In the genomic region with DNA sequence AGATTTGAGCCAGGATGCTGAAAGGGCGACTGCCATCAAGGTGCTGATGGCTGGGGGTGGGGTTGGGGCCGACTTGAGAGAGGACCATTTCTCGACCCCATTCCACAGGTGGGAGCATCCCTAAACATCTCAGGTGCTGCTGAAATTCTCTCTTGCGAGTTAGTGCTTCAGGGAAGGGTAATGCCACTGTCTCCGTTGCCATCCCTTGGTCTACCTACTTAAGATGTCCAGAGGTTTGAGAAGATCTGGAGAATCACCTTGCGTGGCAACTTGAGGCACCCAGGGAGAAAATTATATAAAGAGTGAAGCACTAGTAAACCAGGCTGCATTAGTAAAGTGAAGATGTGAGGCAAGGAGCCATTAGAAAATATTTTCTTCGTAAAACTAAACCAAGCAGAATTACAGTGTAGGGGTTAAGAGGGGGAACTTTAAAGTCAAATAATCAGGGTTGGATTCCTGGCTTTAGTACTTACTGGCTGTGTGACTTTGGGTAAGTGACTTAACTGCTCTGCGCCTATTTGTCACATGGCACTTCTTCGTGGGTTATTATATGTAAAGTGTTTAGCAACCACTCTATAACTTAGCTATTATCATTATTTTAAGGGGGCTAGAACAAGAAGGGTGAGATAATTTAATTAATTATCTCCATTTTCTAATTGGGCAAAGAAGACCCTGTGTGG, we compare ENCODE assay signal across 9 cellular contexts. TPM values are rescaled to one million over a fixed set of nuclear protein-coding genes. Genes with fewer than 3 reads are reported as not detected.
DNase-seq lines count a peak whose midpoint lies in the region; ATAC-seq, FAIRE-seq and TF ChIP-seq lines count a peak whose summit lies in the region.
"Had no signal": no experiment of that assay in that cellular context is flagged by ENCODE, and none has a peak within 500 bp of the region (broad histone marks: within the 10 kb centered on the region; RNA-seq: fewer than 3 reads in every experiment).

No MANE protein-coding gene starts in this region.

- no peak for ATAC-seq in activated T-cell treated with anti-CD3 and anti-CD28 coated beads, Interleukin-2, amount 50 U/mL, for 72 hours (replicated peaks in 1 of 2)
- ATAC-seq in lower lobe of right lung (no peak), GM21360 (IDR thresholded peaks at IDR 0.05; ENCODE audit: unreplicated experiment) (no peak), GM21717 (IDR thresholded peaks at IDR 0.05; ENCODE audit: unreplicated experiment) (no peak)

- no peak for TF ChIP-seq POLR2A in tibial nerve (IDR thresholded peaks at IDR 0.05)

- H2AFZ ChIP-seq in astrocyte (ENCODE audit: low read depth, low read length), result peak overlapping the region; percentile 96

- peaks cover 27% of the 10 kb centered on the region for H4K20me1 ChIP-seq in astrocyte (ENCODE audit: insufficient read depth, low read length)

- peak overlapping the region; percentile 37 for H3K27ac ChIP-seq in astrocyte (ENCODE audit: low read depth, low read length)
- H3K27ac ChIP-seq in lower lobe of right lung, result peak overlapping the region; percentile 88
- peak overlapping the region; percentile 70 to 91 (median 82) for H3K27ac ChIP-seq in tibial nerve
- H3K27ac ChIP-seq: neutrophil had no signal

- H3K27me3 Mint-ChIP-seq in activated T-cell treated with anti-CD3 and anti-CD28 coated beads, Interleukin-2, amount 50 U/mL, for 72 hours (ENCODE audit: low read depth), result no peaks in the 10 kb centered on the region
- H3K27me3 Mint-ChIP-seq in astrocyte (ENCODE audit: low read depth, unreplicated experiment), result no peaks in the 10 kb centered on the region

- H3K36me3 ChIP-seq in astrocyte (ENCODE audit: insufficient read depth, low read length) (no peaks in the 10 kb centered on the region), lower lobe of right lung (no peaks in the 10 kb centered on the region), tibial nerve (no peaks in the 10 kb centered on the region)
- H3K36me3 ChIP-seq: neutrophil had no signal

- TF ChIP-seq CTCF in astrocyte (IDR thresholded peaks at IDR 0.05; ENCODE audit: insufficient read depth, low read depth, low read length) (no peak), lower lobe of right lung (IDR thresholded peaks at IDR 0.05) (no peak), tibial nerve (IDR thresholded peaks at IDR 0.05) (no peak)

- peak overlapping the region; percentile 83 for H3K4me3 ChIP-seq in astrocyte (ENCODE audit: insufficient read depth, low read depth, low read length)
- H3K4me3 ChIP-seq in lower lobe of right lung, result peak overlapping the region; percentile 95
- peak overlapping the region; percentile 62 to 96 (median 68) for H3K4me3 ChIP-seq in tibial nerve

- DNase-seq in activated T-cell treated with anti-CD3 and anti-CD28 coated beads, Interleukin-2, amount 50 U/mL, for 72 hours, result no peak
- no peak for DNase-seq in activated T-cell treated with anti-CD3 and anti-CD28 coated beads, Interleukin-2, amount 50 U/mL, for 48 hours
- DNase-seq in astrocyte (ENCODE audit: low read depth), result no peak
- DNase-seq in lower lobe of right lung, result no peak
- DNase-seq in tibial nerve (ENCODE audit: low spot score in 2 of 2), result no peak
- no peak for DNase-seq in germinal center (ENCODE audit: low spot score)

- H3K27me3 ChIP-seq in astrocyte (ENCODE audit: insufficient read depth, low read length), result no peaks in the 10 kb centered on the region
- no peaks in the 10 kb centered on the region for H3K27me3 ChIP-seq in lower lobe of right lung (ENCODE audit: low read depth)
- no peaks in the 10 kb centered on the region for H3K27me3 ChIP-seq in tibial nerve

- H3K4me3 Mint-ChIP-seq in activated T-cell treated with anti-CD3 and anti-CD28 coated beads, Interleukin-2, amount 50 U/mL, for 72 hours, result peak overlapping the region; percentile 75 to 98
- peak overlapping the region; percentile 79 for H3K4me3 Mint-ChIP-seq in astrocyte (ENCODE audit: unreplicated experiment)

- H3K9me3 ChIP-seq in astrocyte (ENCODE audit: insufficient read depth, low read depth, low read length) (no peaks in the 10 kb centered on the region), lower lobe of right lung (no peaks in the 10 kb centered on the region), tibial nerve (no peaks in the 10 kb centered on the region)
- H3K9me3 ChIP-seq: neutrophil had no signal

- FAIRE-seq in astrocyte (lab: Jason Lieb, UNC), result no peak

- H3K4me1 ChIP-seq in astrocyte (ENCODE audit: insufficient read depth, low read length) (peaks cover 31% of the 10 kb centered on the region), lower lobe of right lung (peaks cover 58% of the 10 kb centered on the region), tibial nerve (peaks cover 0 to 70% (median 29%) of the 10 kb centered on the region in 4 donors)

- no peak for TF ChIP-seq EP300 in tibial nerve (IDR thresholded peaks at IDR 0.05)

- peak overlapping the region; percentile 98 for H3K4me2 ChIP-seq in astrocyte (ENCODE audit: low read length)

- H3K36me3 Mint-ChIP-seq in activated T-cell treated with anti-CD3 and anti-CD28 coated beads, Interleukin-2, amount 50 U/mL, for 72 hours (ENCODE audit: insufficient read depth in 2 of 2), result peaks cover 11 to 12% of the 10 kb centered on the region in 2 donors
- no peaks in the 10 kb centered on the region for H3K36me3 Mint-ChIP-seq in astrocyte (ENCODE audit: low read depth, unreplicated experiment)

- H3K4me1 Mint-ChIP-seq in activated T-cell treated with anti-CD3 and anti-CD28 coated beads, Interleukin-2, amount 50 U/mL, for 72 hours (ENCODE audit: low read depth), result peaks cover 82% of the 10 kb centered on the region
- H3K4me1 Mint-ChIP-seq in astrocyte (ENCODE audit: low read depth, unreplicated experiment), result peaks cover 26% of the 10 kb centered on the region

- H3K9me3 Mint-ChIP-seq in activated T-cell treated with anti-CD3 and anti-CD28 coated beads, Interleukin-2, amount 50 U/mL, for 72 hours, result peaks cover 3% of the 10 kb centered on the region in 2 donors
- no peaks in the 10 kb centered on the region for H3K9me3 Mint-ChIP-seq in astrocyte (ENCODE audit: unreplicated experiment)

- intact Hi-C loops in lower lobe of right lung (cut with DNase I), result no loop called here

- H3K79me2 ChIP-seq in astrocyte (ENCODE audit: insufficient read depth, low read length), result peaks cover 47% of the 10 kb centered on the region

- 40 to 55% methylated on average over 9 of the region's 9 CpGs for WGBS in tibial nerve, 2 donors

- peak overlapping the region; percentile 64 for H3K27ac Mint-ChIP-seq in activated T-cell treated with anti-CD3 and anti-CD28 coated beads, Interleukin-2, amount 50 U/mL, for 72 hours
- H3K27ac Mint-ChIP-seq in astrocyte (ENCODE audit: unreplicated experiment), result peak overlapping the region; percentile 50

- peak overlapping the region; percentile 90 for H3K9ac ChIP-seq in astrocyte (ENCODE audit: low read length)

RNA-seq across cellular contexts. Expression of gene RFTN1, which starts 0.7 kb away (rescaled TPM):
- 100 to 1,000 TPM; 128 to 132 TPM for total RNA-seq in activated T-cell treated with anti-CD3 and anti-CD28 coated beads, Interleukin-2, amount 50 U/mL, for 72 hours
- 49.5 and 56.8 TPM in 2 replicates for total RNA-seq in astrocyte
- 58.2 TPM for total RNA-seq in lower lobe of right lung
- 100 to 1,000 TPM; 113 to 137 (median 122) TPM for total RNA-seq in tibial nerve

Comparison
In these comparisons a context has a peak if more than half of its experiments do, and no peak if none do; other contexts are left out.
1. H3K27ac ChIP-seq: peak in every context shown above with its lines; median percentile 88 in lower lobe of right lung; 82 in tibial nerve; 37 in astrocyte.